1 cellular context compared by ENCODE assay signal in genomic region chr9:90900130-90900529, GRCh38.
TF ChIP-seq lines count a peak whose summit lies in the region.

No MANE protein-coding gene starts in this region.

TF ChIP-seq in H1, 55 proteins besides CTCF, POLR2A, EP300 and RAD21 (continued from another document):
- TF ChIP-seq CHD7 (IDR thresholded peaks at IDR 0.05; ENCODE audit: insufficient replicate concordance, low read length) = no peak
- no peak for TF ChIP-seq SP2 (IDR thresholded peaks at IDR 0.05; ENCODE audit: low read length)
- TF ChIP-seq CBX5 (IDR thresholded peaks at IDR 0.05; ENCODE audit: low read depth, low read length) = no peak
- no peak for TF ChIP-seq CREB1 (IDR thresholded peaks at IDR 0.05)
